Comparison of ENCODE assay signal across 1 cellular context in the genomic region with DNA sequence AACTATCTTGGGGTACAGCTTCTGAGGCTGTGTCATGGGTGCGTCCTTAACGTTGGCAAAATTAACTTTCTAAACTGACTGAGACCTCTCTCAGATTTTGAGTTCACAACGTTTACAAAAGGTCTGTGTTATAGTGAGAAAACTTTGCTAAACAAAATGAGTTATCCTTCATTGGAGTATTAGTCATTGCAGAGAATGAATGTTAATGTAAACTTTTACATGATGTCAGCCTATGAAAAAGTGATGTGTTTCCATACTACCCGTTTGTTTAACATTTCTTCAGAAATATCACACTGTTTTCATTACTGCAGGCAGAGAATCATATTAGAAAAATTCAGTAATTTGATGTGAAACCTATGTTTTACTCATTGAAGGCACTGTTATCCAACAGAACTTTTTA.
TF ChIP-seq lines count a peak whose summit lies in the region.

No MANE protein-coding gene starts in this region.

TF ChIP-seq in A549, 52 proteins besides CTCF, POLR2A, EP300 and RAD21 (continued from another document):
- TF ChIP-seq BCL3 (IDR thresholded peaks at IDR 0.05) (no peak), HDAC2 (IDR thresholded peaks at IDR 0.05) (no peak), SREBF2 (IDR thresholded peaks at IDR 0.05) (no peak), FOSB (CRISPR knock-in tag; IDR thresholded peaks at IDR 0.05) (no peak), RARB (CRISPR knock-in tag; IDR thresholded peaks at IDR 0.05) (no peak), ZNF302 (CRISPR knock-in tag; IDR thresholded peaks at IDR 0.05) (no peak), MYC (IDR thresholded peaks at IDR 0.05; ENCODE audit: borderline replicate concordance, low read length) (no peak), TFCP2L1 (CRISPR knock-in tag; IDR thresholded peaks at IDR 0.05) (no peak), RNF2 (IDR thresholded peaks at IDR 0.05; ENCODE audit: borderline replicate concordance, low read depth) (no peak)
- TF ChIP-seq, protein P1, sequence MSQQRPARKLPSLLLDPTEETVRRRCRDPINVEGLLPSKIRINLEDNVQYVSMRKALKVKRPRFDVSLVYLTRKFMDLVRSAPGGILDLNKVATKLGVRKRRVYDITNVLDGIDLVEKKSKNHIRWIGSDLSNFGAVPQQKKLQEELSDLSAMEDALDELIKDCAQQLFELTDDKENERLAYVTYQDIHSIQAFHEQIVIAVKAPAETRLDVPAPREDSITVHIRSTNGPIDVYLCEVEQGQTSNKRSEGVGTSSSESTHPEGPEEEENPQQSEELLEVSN (IDR thresholded peaks at IDR 0.05; ENCODE audit: borderline replicate concordance, low read depth), result no peak
TF ChIP-seq in A549: peak in this region for 0.
